Comparison of ENCODE assay signal across 20 cellular contexts in the genomic region with DNA sequence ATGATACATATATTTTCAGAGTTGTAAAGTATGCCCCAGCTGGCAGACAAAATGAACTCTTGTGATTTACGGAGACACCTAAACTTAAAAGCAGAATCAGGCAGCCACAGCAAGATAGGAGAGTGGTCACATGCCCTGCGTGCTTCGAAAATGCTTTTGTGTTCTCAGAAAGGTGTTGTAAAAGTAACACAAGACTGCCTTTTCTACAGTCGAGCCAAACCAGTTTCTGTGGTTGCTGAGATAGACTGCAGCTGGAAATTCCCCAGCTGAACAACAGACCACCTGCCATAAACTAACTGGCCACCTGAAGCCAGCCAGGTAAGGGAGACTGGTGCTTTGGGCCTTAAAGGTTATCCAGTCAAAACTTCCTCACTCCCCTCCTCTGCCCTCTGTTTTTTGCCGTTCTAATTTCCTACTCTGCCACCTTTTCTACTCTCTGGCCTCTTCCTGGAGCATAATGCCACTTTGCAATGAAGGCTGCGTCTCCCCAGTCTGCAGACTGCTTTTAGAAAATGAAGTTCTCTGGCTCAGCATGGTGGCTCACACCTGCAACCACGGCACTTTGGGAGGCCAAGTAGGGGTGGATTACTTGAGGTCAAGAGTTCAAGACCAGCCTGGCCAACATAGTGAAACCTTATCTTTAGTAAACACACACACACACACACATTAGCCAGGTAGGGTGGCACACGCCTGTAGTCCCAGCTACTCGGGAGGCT.
DNase-seq lines count a peak whose midpoint lies in the region; ATAC-seq and TF ChIP-seq lines count a peak whose summit lies in the region.
"Had no signal": no experiment of that assay in that cellular context is flagged by ENCODE, and none has a peak within 500 bp of the region (broad histone marks: within the 10 kb centered on the region; RNA-seq: fewer than 3 reads in every experiment).

No MANE protein-coding gene starts in this region.

- H3K27me3 ChIP-seq in KMS-11 (ENCODE audit: insufficient read depth, low read depth) = no peaks in the 10 kb centered on the region
- H3K27me3 ChIP-seq in neuronal stem cell (ENCODE audit: control insufficient read depth in 3 of 3, insufficient read depth in 3 of 3, low read depth in 1 of 3, low read length in 3 of 3) = no peaks in the 10 kb centered on the region
- H3K27me3 ChIP-seq: SJCRH30 had no signal

- WGBS in neuronal stem cell (ENCODE audit: extremely low coverage in 2 of 2, insufficient read length in 2 of 2, insufficient replicate concordance in 1 of 2), 2 donors = no CpG with 5 or more reads among the region's 9 CpGs

- H4K91ac ChIP-seq in neuronal stem cell (ENCODE audit: low read depth, low read length, poor library complexity) = no peak overlapping the region

- ATAC-seq in HG03442 (IDR thresholded peaks at IDR 0.05; ENCODE audit: unreplicated experiment) = no peak
- ATAC-seq: K562 had no signal

- no peak overlapping the region for H2BK15ac ChIP-seq in neuronal stem cell (ENCODE audit: low read length)

- H3K4me1 ChIP-seq in KMS-11 (ENCODE audit: low read depth, poor library complexity, severe bottlenecking) (peaks cover 38% of the 10 kb centered on the region), neuronal stem cell (ENCODE audit: control insufficient read depth in 2 of 2, insufficient read depth in 1 of 2, low read depth in 1 of 2, low read length in 2 of 2) (no peaks in the 10 kb centered on the region)
- H3K4me1 ChIP-seq: SJCRH30 had no signal

- H3K79me1 ChIP-seq in neuronal stem cell (ENCODE audit: low read depth, low read length) = no peaks in the 10 kb centered on the region

- H3K36me3 ChIP-seq in KMS-11 (ENCODE audit: insufficient read depth) (no peaks in the 10 kb centered on the region), neuronal stem cell (replicated peaks in 1 of 2; ENCODE audit: control insufficient read depth in 2 of 2, insufficient read depth in 2 of 2, low read length in 2 of 2) (no peaks in the 10 kb centered on the region)
- H3K36me3 ChIP-seq: SJCRH30 had no signal

- no peak overlapping the region for H2BK5ac ChIP-seq in neuronal stem cell (ENCODE audit: low read length)

- DNase-seq in NCI-H146 (lab: John Stamatoyannopoulos, UW) (peak; percentile 10), NCI-H146 treated with DMSO at 0.1 percent for 48 hours (lab: John Stamatoyannopoulos, UW; ENCODE audit: unreplicated experiment) (no peak), epithelial cell of esophagus (ENCODE audit: low read depth) (peak; percentile 13), neuronal stem cell (ENCODE audit: low spot score) (no peak), globus pallidus (ENCODE audit: low spot score) (no peak)
- DNase-seq in stimulated activated CD4-positive, alpha-beta T cell treated with anti-CD3 and anti-CD28 coated beads, Interleukin-15, amount 100 ng/mL, for 24 hours = no peak
- DNase-seq: 8988T; Calu3; CD4-positive, alpha-beta memory T cell; DMS79 treated with DMSO at 0.1 percent for 48 hours; GDM1; HCEC 1CT; NCI-H1417 treated with DMSO at 0.1 percent for 48 hours; NCI-H2081; NCI-H345; NCI-H526 treated with DMSO at 0.1 percent for 48 hours; SJCRH30 had no signal

- H3K14ac ChIP-seq in neuronal stem cell (ENCODE audit: low read length) = no peak overlapping the region

- no peak overlapping the region for H2BK12ac ChIP-seq in neuronal stem cell (ENCODE audit: low read length)

- peak overlapping the region; percentile 52 for H3K4me2 ChIP-seq in KMS-11
- H3K4me2 ChIP-seq in neuronal stem cell (ENCODE audit: insufficient read depth, low read length, poor library complexity, severe bottlenecking) = no peak overlapping the region

- no peak overlapping the region for H3K23ac ChIP-seq in neuronal stem cell (ENCODE audit: low read depth, low read length, poor library complexity)

- no peak overlapping the region for H3K18ac ChIP-seq in neuronal stem cell (ENCODE audit: low read length)

- peak overlapping the region; percentile 49; the same call in 1 of the 2 replicates for H2AFZ ChIP-seq in KMS-11 (ENCODE audit: low read depth)
- H2AFZ ChIP-seq in neuronal stem cell (ENCODE audit: low read length) = peak overlapping the region; percentile 42

- H2BK120ac ChIP-seq in neuronal stem cell (ENCODE audit: low read depth, low read length) = no peak overlapping the region

- no peaks in the 10 kb centered on the region for H3K79me2 ChIP-seq in KMS-11 (ENCODE audit: insufficient read depth, low read depth)

- H4K20me1 ChIP-seq in KMS-11 (ENCODE audit: insufficient read depth) = no peaks in the 10 kb centered on the region

- H3K9me3 ChIP-seq in neuronal stem cell (replicated peaks in 1 of 2; ENCODE audit: control insufficient read depth in 2 of 2, insufficient read depth in 1 of 2, low read depth in 1 of 2, low read length in 2 of 2) = no peaks in the 10 kb centered on the region
- H3K9me3 ChIP-seq: SJCRH30 had no signal

- H3K27ac ChIP-seq in KMS-11 (peak overlapping the region; percentile 87), neuronal stem cell (replicated peaks; ENCODE audit: low read length) (no peak overlapping the region)
- H3K27ac ChIP-seq: SJCRH30 had no signal

- TF ChIP-seq CTCF in KMS-11 (conservative IDR thresholded peaks at IDR 0.05; ENCODE audit: low read depth, low read length) = no peak
- no peak for TF ChIP-seq CTCF in epithelial cell of esophagus (IDR thresholded peaks at IDR 0.05; ENCODE audit: insufficient read depth, low read depth, low read length, missing control alignments)

- H3K4ac ChIP-seq in neuronal stem cell (ENCODE audit: low read length) = no peak overlapping the region

- H2AK5ac ChIP-seq in neuronal stem cell (ENCODE audit: low read depth, low read length) = no peak overlapping the region

- H4K8ac ChIP-seq in neuronal stem cell (ENCODE audit: low read depth, low read length) = no peak overlapping the region

- peak overlapping the region; percentile 37; the same call in 1 of the 2 replicates for H3K9ac ChIP-seq in KMS-11
- no peak overlapping the region for H3K9ac ChIP-seq in neuronal stem cell (ENCODE audit: low read depth, low read length, poor library complexity)

- H3K4me3 ChIP-seq in KMS-11 (IDR thresholded peaks at IDR 0.05; ENCODE audit: insufficient read depth, low read depth, low read length) = no peak overlapping the region
- H3K4me3 ChIP-seq in epithelial cell of esophagus (ENCODE audit: low read length) = no peak overlapping the region
- no peak overlapping the region for H3K4me3 ChIP-seq in neuronal stem cell (ENCODE audit: low read length in 2 of 2)
- H3K4me3 ChIP-seq: K562, SJCRH30 had no signal

Comparison
In these comparisons a context has a peak if more than half of its experiments do, and no peak if none do; other contexts are left out.
1. DNase-seq: peak in NCI-H146 (single experiment) and epithelial cell of esophagus (single experiment); none in NCI-H146 treated with DMSO at 0.1 percent for 48 hours (single experiment), neuronal stem cell (single experiment), stimulated activated CD4-positive, alpha-beta T cell treated with anti-CD3 and anti-CD28 coated beads, Interleukin-15, amount 100 ng/mL, for 24 hours (single experiment) and globus pallidus (single experiment).